In the genomic region with DNA sequence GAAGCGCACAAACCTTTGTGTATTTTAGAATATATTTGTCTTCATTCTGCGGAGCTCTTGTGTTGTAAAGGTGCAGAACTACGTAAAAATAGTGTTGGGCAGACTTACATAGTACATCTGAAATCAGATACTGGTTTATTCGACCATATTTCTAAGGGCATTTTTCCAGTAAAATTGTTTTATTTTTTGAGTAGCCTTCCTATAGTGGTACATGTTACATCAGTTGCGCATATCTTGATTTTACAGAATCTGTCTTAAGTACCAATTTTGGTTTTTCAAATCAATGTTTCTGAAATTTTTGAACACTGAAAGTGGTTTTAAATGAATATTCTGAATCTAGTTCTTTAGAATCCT, we compare ENCODE assay signal across 8 cellular contexts. TPM values are rescaled to one million over a fixed set of nuclear protein-coding genes. Genes with fewer than 3 reads are reported as not detected.
DNase-seq lines count a peak whose midpoint lies in the region; ATAC-seq and TF ChIP-seq lines count a peak whose summit lies in the region.

No MANE protein-coding gene starts in this region.

- ATAC-seq in GM23338 (no peak), T-helper 17 cell (no peak), gastrocnemius medialis (no peak), GM21360 (IDR thresholded peaks at IDR 0.05; ENCODE audit: unreplicated experiment) (no peak)

- peaks cover 2% of the 10 kb centered on the region; the same call in 1 of the 3 replicates for H3K9me3 Mint-ChIP-seq in GM23338

- H3K27me3 Mint-ChIP-seq in GM23338 (ENCODE audit: insufficient read depth, low read depth, poor library complexity) (peaks cover 22% of the 10 kb centered on the region), T-helper 17 cell (no peaks in the 10 kb centered on the region)

- H3K4me1 Mint-ChIP-seq in GM23338 (peaks cover 46% of the 10 kb centered on the region), T-helper 17 cell (peaks cover 41% of the 10 kb centered on the region)

- TF ChIP-seq POLR2A in gastrocnemius medialis (IDR thresholded peaks at IDR 0.05), result no peak

- H3K4me2 ChIP-seq in GM23338, result peak overlapping the region; percentile 77

- no peak overlapping the region for H2AFZ ChIP-seq in GM23338

- H3K27me3 ChIP-seq in GM23338 (ENCODE audit: insufficient read depth), result no peaks in the 10 kb centered on the region
- no peaks in the 10 kb centered on the region for H3K27me3 ChIP-seq in gastrocnemius medialis

- H3K9me3 ChIP-seq in T-helper 17 cell (ENCODE audit: control insufficient read depth, low read length, poor library complexity, severe bottlenecking), result no peaks in the 10 kb centered on the region
- H3K9me3 ChIP-seq in gastrocnemius medialis, result no peaks in the 10 kb centered on the region

- H3K27ac Mint-ChIP-seq in GM23338 (peak overlapping the region; percentile 95), T-helper 17 cell (peak overlapping the region; percentile 100)

- TF ChIP-seq CTCF in GM23338 (conservative IDR thresholded peaks at IDR 0.05; ENCODE audit: low read depth in 2 of 2), result no peak
- no peak for TF ChIP-seq CTCF in foreskin fibroblast (IDR thresholded peaks at IDR 0.05; ENCODE audit: low read depth, low read length)
- no peak for TF ChIP-seq CTCF in gastrocnemius medialis (IDR thresholded peaks at IDR 0.05 in 4 of 5, conservative IDR thresholded peaks at IDR 0.05 in 1 of 5)

- in situ Hi-C loops in gastrocnemius medialis (cut with MboI; ENCODE audit: low sequenced_read_pairs in 4 of 4), result loop anchor here in 1 of 4 donors (5.0 kb wide), 1 partner anchor 72 kb away; no protein-coding TSS in a partner anchor

- H3K79me2 ChIP-seq in GM23338 (replicated peaks; ENCODE audit: insufficient read depth), result peaks cover 65% of the 10 kb centered on the region

- H3K36me3 Mint-ChIP-seq in GM23338 (ENCODE audit: low read depth) (peaks cover 60% of the 10 kb centered on the region), T-helper 17 cell (ENCODE audit: low read depth) (peaks cover 9% of the 10 kb centered on the region)

- peak overlapping the region; percentile 68 for H3K4me3 ChIP-seq in GM23338
- peak overlapping the region; percentile 60 to 88 for H3K4me3 ChIP-seq in foreskin fibroblast (ENCODE audit: low read depth in 1 of 2, low read length in 2 of 2)
- peak overlapping the region; percentile 71 to 90 (median 79) for H3K4me3 ChIP-seq in gastrocnemius medialis

- no peaks in the 10 kb centered on the region for H3K9me2 ChIP-seq in GM23338 (ENCODE audit: insufficient read depth)

- intact Hi-C loops in gastrocnemius medialis (cut with DNase I; ENCODE audit: low total_unique reads), result loop anchor here (10.0 kb wide), 1 partner anchor 330 kb away; no protein-coding TSS in a partner anchor

- H3K4me3 Mint-ChIP-seq in GM23338, result peak overlapping the region; percentile 98
- peak overlapping the region; percentile 94 for H3K4me3 Mint-ChIP-seq in T-helper 17 cell

- peaks cover 24% of the 10 kb centered on the region for H3K36me3 ChIP-seq in GM23338 (ENCODE audit: insufficient read depth)
- H3K36me3 ChIP-seq in gastrocnemius medialis, result peaks cover 4 to 36% of the 10 kb centered on the region in 2 donors

- H3K4me1 ChIP-seq in GM23338 (ENCODE audit: insufficient read depth), result peaks cover 31% of the 10 kb centered on the region
- peaks cover 44 to 49% of the 10 kb centered on the region in 2 donors for H3K4me1 ChIP-seq in gastrocnemius medialis

- H3K27ac ChIP-seq in GM23338 (ENCODE audit: low read depth), result peak overlapping the region; percentile 86
- peak overlapping the region; percentile 91 to 100 (median 99) for H3K27ac ChIP-seq in gastrocnemius medialis

- peaks cover 4% of the 10 kb centered on the region; the same call in 1 of the 2 replicates for H4K20me1 ChIP-seq in GM23338 (replicated peaks; ENCODE audit: insufficient read depth)

- DNase-seq in GM23338 (ENCODE audit: low spot score) (no peak), T-helper 17 cell (no peak), foreskin fibroblast (no peak), gastrocnemius medialis (no peak), HK-2 (ENCODE audit: unreplicated experiment) (no peak), NCI-H187 treated with DMSO at 0.1 percent for 48 hours (lab: John Stamatoyannopoulos, UW) (no peak), NCI-H187 (lab: John Stamatoyannopoulos, UW) (no peak)

- H3F3A ChIP-seq in GM23338 (replicated peaks; ENCODE audit: low read depth), result no peaks in the 10 kb centered on the region; the same call in 1 of the 2 replicates

TF ChIP-seq in GM23338, 12 proteins besides CTCF, POLR2A, EP300 and RAD21:
- TF ChIP-seq EZH2phosphoT487 (IDR thresholded peaks at IDR 0.05; ENCODE audit: unreplicated experiment) (no peak), JUNB (IDR thresholded peaks at IDR 0.05; ENCODE audit: unreplicated experiment) (no peak), EZH2 (IDR thresholded peaks at IDR 0.05; ENCODE audit: low read depth, unreplicated experiment) (no peak), POLR2AphosphoS5 (IDR thresholded peaks at IDR 0.05; ENCODE audit: low read depth) (no peak), CREB1 (CRISPR knock-in tag; IDR thresholded peaks at IDR 0.05; ENCODE audit: low read depth) (no peak)

RNA-seq across cellular contexts. Expression of a gene that starts 15.7 kb away (rescaled TPM):
- 108 and 119 TPM in 2 replicates for total RNA-seq in GM23338 (2014; rRNA removed; shearing (Covaris generic))
- 112 and 130 TPM in 2 replicates for polyA plus RNA-seq in GM23338 (2016; fragmentation: Nextera tagmentation; extraction: Ambion mirVana)
- total RNA-seq in T-helper 17 cell (100 to 1,000 TPM; 505 to 520 TPM), gastrocnemius medialis (10 to 100 TPM; 26.9 to 55.5 (median 33.7) TPM)
